17 cellular contexts compared by ENCODE assay signal in genomic region chr3:190375671-190376070, GRCh38. TPM values are rescaled to one million over a fixed set of nuclear protein-coding genes. Genes with fewer than 3 reads are reported as not detected.
DNase-seq lines count a peak whose midpoint lies in the region; ATAC-seq and TF ChIP-seq lines count a peak whose summit lies in the region.
"Had no signal": no experiment of that assay in that cellular context is flagged by ENCODE, and none has a peak within 500 bp of the region (broad histone marks: within the 10 kb centered on the region; RNA-seq: fewer than 3 reads in every experiment).

No MANE protein-coding gene starts in this region.

- H3K9me3 Mint-ChIP-seq in Calu3 (ENCODE audit: low read depth, unreplicated experiment) (no peaks in the 10 kb centered on the region), nephron (no peaks in the 10 kb centered on the region)
- H3K9me3 Mint-ChIP-seq: CD8-positive, alpha-beta T cell had no signal

- no peaks in the 10 kb centered on the region for H3K9me3 ChIP-seq in hepatocyte (ENCODE audit: low read depth)
- H3K9me3 ChIP-seq: HAP-1 had no signal

- H3K36me3 Mint-ChIP-seq in Calu3 (ENCODE audit: insufficient read depth, unreplicated experiment), result peaks cover 18% of the 10 kb centered on the region
- no peaks in the 10 kb centered on the region for H3K36me3 Mint-ChIP-seq in nephron (ENCODE audit: low read depth)
- H3K36me3 Mint-ChIP-seq: CD14-positive monocyte; CD8-positive, alpha-beta T cell had no signal

- H3K4me1 ChIP-seq in hepatocyte (ENCODE audit: insufficient read depth), result peaks cover 7% of the 10 kb centered on the region
- H3K4me1 ChIP-seq: HAP-1 had no signal

- intact Hi-C loops in Calu3 (cut with micrococcal nuclease; ENCODE audit: unreplicated experiment), result loop anchor here (2.0 kb wide), 1 partner anchor 53 kb away; the partner anchor contains the start of gene CLDN1
- intact Hi-C loops in posterior vena cava (cut with DNase I), result no loop called here

- H3K4me3 ChIP-seq in hepatocyte, result no peak overlapping the region
- H3K4me3 ChIP-seq: GM12878, HAP-1 had no signal

- TF ChIP-seq CTCF in Calu3 (IDR thresholded peaks at IDR 0.05; ENCODE audit: unreplicated experiment) (no peak), hepatocyte (IDR thresholded peaks at IDR 0.05; ENCODE audit: poor library complexity) (no peak), nephron (IDR thresholded peaks at IDR 0.05; ENCODE audit: unreplicated experiment in 3 of 3) (no peak)

- no peak for ATAC-seq in HG03342 (IDR thresholded peaks at IDR 0.05; ENCODE audit: unreplicated experiment)
- ATAC-seq: CD8-positive, alpha-beta T cell; GM12878 had no signal

- no peaks in the 10 kb centered on the region for H4K20me1 ChIP-seq in hepatocyte (ENCODE audit: insufficient read depth, poor library complexity, severe bottlenecking)

- H3K4me2 ChIP-seq in hepatocyte, result no peak overlapping the region

- H3K27ac Mint-ChIP-seq in Calu3 (ENCODE audit: unreplicated experiment) (peak overlapping the region; percentile 86), nephron (peak overlapping the region; percentile 48 to 83 (median 61))
- H3K27ac Mint-ChIP-seq: CD14-positive monocyte; CD8-positive, alpha-beta T cell had no signal

- H3K36me3 ChIP-seq in hepatocyte (replicated peaks; ENCODE audit: insufficient read depth, low read depth), result no peaks in the 10 kb centered on the region
- H3K36me3 ChIP-seq: HAP-1 had no signal

- H3K4me1 Mint-ChIP-seq in Calu3 (ENCODE audit: low read depth, unreplicated experiment), result peaks cover 81% of the 10 kb centered on the region
- H3K4me1 Mint-ChIP-seq in nephron, result peaks cover 8% of the 10 kb centered on the region
- H3K4me1 Mint-ChIP-seq: CD14-positive monocyte had no signal

- WGBS in hepatocyte (ENCODE audit: low lambda C conversion rate, missing lambda C conversion rate), result 63% methylated on average over 3 of the region's 3 CpGs

- H3K27me3 Mint-ChIP-seq in Calu3 (ENCODE audit: unreplicated experiment), result no peaks in the 10 kb centered on the region
- H3K27me3 Mint-ChIP-seq in nephron (ENCODE audit: low read depth), result peaks cover 6% of the 10 kb centered on the region

- no peaks in the 10 kb centered on the region for H3K27me3 ChIP-seq in hepatocyte

- H3K27ac ChIP-seq in hepatocyte, result peak overlapping the region; percentile 69

- no peaks in the 10 kb centered on the region for H3K9me2 ChIP-seq in hepatocyte (replicated peaks; ENCODE audit: insufficient read depth)

- CTCF ChIA-PET in Calu3 (lab: Charles Lee), result interaction anchor here (1.2 to 2.8 kb wide), 2 partner anchors 8 to 53 kb away, joined by 8 to 17 read pairs; partner anchors contain the start of gene CLDN1

- H3K4me3 Mint-ChIP-seq in Calu3 (ENCODE audit: low read depth, unreplicated experiment) (peak overlapping the region; percentile 26), nephron (no peak overlapping the region)
- H3K4me3 Mint-ChIP-seq: CD14-positive monocyte; CD8-positive, alpha-beta T cell had no signal

- no peak overlapping the region for H2AFZ ChIP-seq in hepatocyte

- in situ Hi-C loops in ACHN (cut with HindIII; ENCODE audit: low pct_ligation_motif_present, low pct_unique_long_range_greater_than_20kb, low sequenced_read_pairs), result no loop called here

- DNase-seq in ACHN, result peak; percentile 64
- peak; percentile 56 for DNase-seq in Calu3
- no peak for DNase-seq in hepatocyte (ENCODE audit: low spot score)
- DNase-seq in pons (ENCODE audit: low spot score), result no peak
- DNase-seq in posterior vena cava (ENCODE audit: low spot score), result no peak
- DNase-seq: CD8-positive, alpha-beta T cell; COR-L47; DMS 273 treated with DMSO at 0.1 percent for 48 hours; GOT3; IMR-90 had no signal

- H3K79me2 ChIP-seq in hepatocyte, result no peaks in the 10 kb centered on the region

- no TSS peak for BruUV-seq in Calu3 (replicated peaks; lab: Mats Ljungman, UMichigan)

RNA-seq across cellular contexts. Expression of gene CLDN16, which starts 12.3 kb away (rescaled TPM):
- total RNA-seq in Calu3 (2022) (2.9 and 4.8 TPM in 2 replicates), hepatocyte (0.77 and 1.3 TPM in 2 replicates), posterior vena cava (not detected)
- polyA plus RNA-seq in hepatocyte, result 0.39 and 1.2 TPM in 2 replicates
- total RNA-seq: CD8-positive, alpha-beta T cell; HT-29 had no signal
- polyA plus RNA-seq: BJ, CD14-positive monocyte had no signal

RNA-seq across cellular contexts. Expression of gene CLDN1, which starts 53.4 kb away (rescaled TPM):
- 204 and 253 TPM in 2 replicates for total RNA-seq in Calu3 (2022)
- total RNA-seq in hepatocyte, result 106 and 123 TPM in 2 replicates
- 45.3 and 46.9 TPM in 2 replicates for polyA plus RNA-seq in hepatocyte
- total RNA-seq in posterior vena cava, result 1 to 10 TPM in 1 of 2 donors, under 1 TPM in 1; 0.46 to 1.1 TPM
- total RNA-seq: CD8-positive, alpha-beta T cell had no signal
- polyA plus RNA-seq: CD14-positive monocyte had no signal

Comparison
In these comparisons a context has a peak if more than half of its experiments do, and no peak if none do; other contexts are left out.
1. DNase-seq: peak in ACHN (single experiment) and Calu3 (single experiment); none in hepatocyte (single experiment), pons (single experiment) and posterior vena cava (single experiment).
2. RNA of gene CLDN1, which starts 53.4 kb away (total RNA-seq): 204 to 253 TPM in Calu3 and 106 to 123 TPM in hepatocyte; 0.46 to 1.1 TPM in posterior vena cava; every median in the first group is over 10 times any median in the second.